ENCODE assay signal across 16 cellular contexts in genomic region chr10:28768227-28768626, GRCh38.
DNase-seq lines count a peak whose midpoint lies in the region; ATAC-seq and TF ChIP-seq lines count a peak whose summit lies in the region.
"Had no signal": no experiment of that assay in that cellular context is flagged by ENCODE, and none has a peak within 500 bp of the region (broad histone marks: within the 10 kb centered on the region; RNA-seq: fewer than 3 reads in every experiment).

No MANE protein-coding gene starts in this region.

- no peak for ATAC-seq in HG03135 (IDR thresholded peaks at IDR 0.05; ENCODE audit: unreplicated experiment)
- no peak for ATAC-seq in heart right ventricle
- ATAC-seq: activated T-helper 17 cell treated with anti-CD3 and anti-CD28 coated beads, Interleukin-2, amount 50 U/mL, for 72 hours; effector memory CD8-positive, alpha-beta T cell; heart left ventricle; sciatic nerve had no signal

- DNase-seq in NCI-H2107 treated with DMSO at 0.1 percent for 48 hours (lab: John Stamatoyannopoulos, UW; ENCODE audit: unreplicated experiment) (peak; percentile 41), NCI-H2107 (lab: John Stamatoyannopoulos, UW) (no peak), SK-MEL-5 (ENCODE audit: low read depth, low spot score) (peak; percentile 19), kidney tubule cell (ENCODE audit: low spot score) (peak; percentile 8), putamen (ENCODE audit: low spot score) (peak; percentile 70), adrenal gland (no peak), heart right ventricle (no peak)
- DNase-seq: cerebellar nuclear complex; effector memory CD8-positive, alpha-beta T cell; heart left ventricle; stimulated activated naive CD4-positive, alpha-beta T cell treated with Interleukin-2 at 50 U/mL for 16 hours had no signal

- H3K4me3 ChIP-seq in adrenal gland (no peak overlapping the region), heart right ventricle (no peak overlapping the region)
- H3K4me3 ChIP-seq: BLaER1 treated with 17β-estradiol and CSF1 and Interleukin-3, amounts not matched to agents 10 nM and 100 nM; heart left ventricle had no signal

- H3K4me1 ChIP-seq in adrenal gland (replicated peaks in 1 of 2): no peaks in the 10 kb centered on the region
- H3K4me1 ChIP-seq in heart right ventricle: no peaks in the 10 kb centered on the region
- H3K4me1 ChIP-seq: heart left ventricle had no signal

- WGBS in adrenal gland, 4 donors: 81 to 92% (median 91%) methylated on average over 10 of the region's 10 CpGs
- 90 to 94% methylated on average over 10 of the region's 10 CpGs for WGBS in heart right ventricle, 2 donors

- TF ChIP-seq CTCF in adrenal gland (IDR thresholded peaks at IDR 0.05) (no peak), heart right ventricle (IDR thresholded peaks at IDR 0.05) (no peak)

- no peak for TF ChIP-seq POLR2A in adrenal gland (IDR thresholded peaks at IDR 0.05)

- H3K9me3 ChIP-seq in adrenal gland (replicated peaks in 1 of 3) (no peaks in the 10 kb centered on the region), heart right ventricle (no peaks in the 10 kb centered on the region)
- H3K9me3 ChIP-seq: heart left ventricle had no signal

- intact Hi-C loops in adrenal gland (cut with DNase I) (no loop called here), heart right ventricle (cut with DNase I) (no loop called here)

- H3K27ac ChIP-seq in adrenal gland (no peak overlapping the region), heart right ventricle (no peak overlapping the region)
- H3K27ac ChIP-seq: BLaER1 treated with 17β-estradiol and CSF1 and Interleukin-3, amounts not matched to agents 10 nM and 100 nM; heart left ventricle; RWPE1 had no signal

- no peaks in the 10 kb centered on the region for H3K27me3 ChIP-seq in adrenal gland
- H3K27me3 ChIP-seq in heart right ventricle: no peaks in the 10 kb centered on the region
- H3K27me3 ChIP-seq: heart left ventricle had no signal

- in situ Hi-C loops in SK-MEL-5 (cut with HindIII; ENCODE audit: low pct_unique_long_range_greater_than_20kb, low sequenced_read_pairs): no loop called here

- H3K36me3 ChIP-seq in adrenal gland (replicated peaks in 1 of 2) (no peaks in the 10 kb centered on the region), heart right ventricle (no peaks in the 10 kb centered on the region)
- H3K36me3 ChIP-seq: BLaER1 treated with 17β-estradiol and CSF1 and Interleukin-3, amounts not matched to agents 10 nM and 100 nM; heart left ventricle had no signal

Comparison
In these comparisons a context has a peak if more than half of its experiments do, and no peak if none do; other contexts are left out.
1. DNase-seq: peak in NCI-H2107 treated with DMSO at 0.1 percent for 48 hours (single experiment), SK-MEL-5 (single experiment), kidney tubule cell (single experiment) and putamen (single experiment); none in NCI-H2107 (single experiment), adrenal gland (0 of 7) and heart right ventricle (0 of 2).